In the genomic region with DNA sequence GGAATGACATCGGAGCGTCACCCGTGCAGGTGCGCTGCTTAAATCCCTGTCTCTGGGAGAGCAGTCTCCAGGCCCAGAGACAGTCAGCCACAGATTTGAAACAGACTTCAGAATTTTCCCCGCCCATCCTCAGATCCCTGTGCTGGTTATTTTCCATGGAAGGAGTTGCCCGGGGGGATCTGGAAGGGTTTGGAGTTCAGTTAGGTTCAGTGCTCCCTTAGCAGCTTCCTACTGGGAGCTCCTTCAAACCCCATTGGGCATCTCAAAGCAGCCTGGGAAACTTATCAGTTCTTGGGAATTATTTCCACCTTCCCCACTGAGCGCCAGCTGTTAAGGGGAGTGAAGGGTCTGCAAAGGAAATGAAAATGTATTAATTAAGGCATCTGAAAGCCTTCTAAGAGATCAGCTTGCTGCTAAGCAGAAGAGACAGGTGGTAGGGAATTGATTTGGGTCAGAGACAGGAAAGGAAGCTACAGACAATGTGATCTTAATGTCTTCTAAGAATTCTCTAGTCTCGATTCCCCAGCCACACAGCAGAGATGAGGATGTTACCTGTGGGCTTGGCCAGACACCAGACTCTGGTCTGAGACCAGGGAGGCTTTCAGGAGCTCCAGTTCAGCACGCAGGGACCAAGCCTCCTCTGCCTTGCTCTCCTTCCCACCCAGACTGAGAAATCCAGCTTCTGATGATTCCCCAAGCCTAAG, we compare ENCODE assay signal across 22 cellular contexts.
A peak's percentile ranks its signal among the peaks of the same experiment; 100 is the strongest.
DNase-seq lines count a peak whose midpoint lies in the region; ATAC-seq and TF ChIP-seq lines count a peak whose summit lies in the region.
"Had no signal": no experiment of that assay in that cellular context is flagged by ENCODE, and none has a peak within 500 bp of the region (broad histone marks: within the 10 kb centered on the region; RNA-seq: fewer than 3 reads in every experiment).

No MANE protein-coding gene starts in this region.

- no peaks in the 10 kb centered on the region for H3K79me1 ChIP-seq in trophoblast cell (ENCODE audit: low read length)

- H3K36me3 ChIP-seq in Panc1 (ENCODE audit: control insufficient read depth, insufficient read depth, low read length) (no peaks in the 10 kb centered on the region), trophoblast cell (ENCODE audit: control insufficient read depth in 1 of 2, insufficient read depth in 2 of 2, low read length in 2 of 2) (no peaks in the 10 kb centered on the region)
- H3K36me3 ChIP-seq: cardiac muscle cell had no signal

- TF ChIP-seq CTCF in Panc1 (IDR thresholded peaks at IDR 0.05) = no peak

- H2BK5ac ChIP-seq in trophoblast cell (ENCODE audit: low read depth, low read length, poor library complexity) = no peak overlapping the region

- no peak overlapping the region for H4K91ac ChIP-seq in trophoblast cell (ENCODE audit: low read depth, low read length)

- H2AFZ ChIP-seq in trophoblast cell (ENCODE audit: insufficient read depth, low read length, poor library complexity) = no peak overlapping the region

- H3K4me1 ChIP-seq in Panc1 (ENCODE audit: control insufficient read depth, insufficient read depth, low read length) = no peaks in the 10 kb centered on the region
- H3K4me1 ChIP-seq in trophoblast cell (ENCODE audit: control insufficient read depth in 1 of 2, insufficient read depth in 2 of 2, low read length in 2 of 2) = peaks cover 11% of the 10 kb centered on the region in 2 experiments

- ATAC-seq in GM21390 (IDR thresholded peaks at IDR 0.05; ENCODE audit: unreplicated experiment) (peak; percentile 77), HG03159 (IDR thresholded peaks at IDR 0.05; ENCODE audit: unreplicated experiment) (peak; percentile 43), Panc1 (peak; percentile 37; the same call in 1 of the 2 replicates), HG03039 (IDR thresholded peaks at IDR 0.05; ENCODE audit: unreplicated experiment) (no peak)
- ATAC-seq: activated CD8-positive, alpha-beta memory T cell treated with anti-CD3 and anti-CD28 coated beads, Interleukin-2, amount 10 ng/mL, durations not matched to agents 7 days and 5 days; HCT116; PC-3; sciatic nerve; stimulated activated naive CD8-positive, alpha-beta T cell treated with anti-CD3 and anti-CD28 coated beads, Interleukin-15, Interleukin-2, amounts not matched to agents 100 U/mL and 50 U/mL, for 24 hours had no signal

- intact Hi-C loops in Panc1 (cut with micrococcal nuclease; ENCODE audit: unreplicated experiment) = no loop called here

- no CpG with 5 or more reads among the region's 9 CpGs for WGBS in trophoblast cell (ENCODE audit: extremely low coverage, insufficient coverage, insufficient read length)

- H3K9ac ChIP-seq in trophoblast cell (ENCODE audit: low read length) = no peak overlapping the region

- in situ Hi-C loops in Panc1 (cut with HindIII; ENCODE audit: low pct_unique_long_range_greater_than_20kb, low sequenced_read_pairs) = no loop called here

- CTCF ChIA-PET in Panc1 (lab: Charles Lee) = interaction anchor here (0.6 kb wide), 1 partner anchor 215 kb away, joined by 3 read pairs; no protein-coding TSS in a partner anchor

- no TSS peak for BruUV-seq in Panc1 (replicated peaks; lab: Mats Ljungman, UMichigan)

- H4K8ac ChIP-seq in trophoblast cell (ENCODE audit: low read depth, low read length) = no peak overlapping the region

- H3K9me3 ChIP-seq in Panc1 (ENCODE audit: control insufficient read depth, insufficient read depth, low read depth, low read length) (no peaks in the 10 kb centered on the region), trophoblast cell (ENCODE audit: insufficient read depth, low read depth, low read length) (no peaks in the 10 kb centered on the region)

- H2BK120ac ChIP-seq in trophoblast cell (ENCODE audit: insufficient read depth, low read length, poor library complexity) = no peak overlapping the region

- peak overlapping the region; percentile 25 for H2BK12ac ChIP-seq in trophoblast cell (ENCODE audit: low read length)

- no peak overlapping the region for H2AK5ac ChIP-seq in trophoblast cell (ENCODE audit: low read length)

- POLR2A ChIA-PET in Panc1 (lab: Charles Lee) = no interaction called here

- H3K23ac ChIP-seq in trophoblast cell (ENCODE audit: low read length) = no peak overlapping the region

- peaks cover 16% of the 10 kb centered on the region; the same call in 1 of the 2 replicates for H3K27me3 ChIP-seq in Panc1 (ENCODE audit: control insufficient read depth, insufficient read depth, low read length)
- no peaks in the 10 kb centered on the region for H3K27me3 ChIP-seq in trophoblast cell (ENCODE audit: insufficient read depth, low read length)

- H3K27ac ChIP-seq in Panc1 (ENCODE audit: low read length) (no peak overlapping the region), trophoblast cell (ENCODE audit: low read depth, low read length) (no peak overlapping the region)
- H3K27ac ChIP-seq: cardiac muscle cell, VCaP had no signal

- H3K18ac ChIP-seq in trophoblast cell (ENCODE audit: low read length) = no peak overlapping the region

- no peak overlapping the region for H3K4me3 ChIP-seq in Panc1 (ENCODE audit: low read depth in 2 of 2, low read length in 2 of 2)
- no peak overlapping the region for H3K4me3 ChIP-seq in trophoblast cell (ENCODE audit: low read depth, low read length)
- H3K4me3 ChIP-seq: cardiac muscle cell, lung had no signal

- H3K4me2 ChIP-seq in trophoblast cell (ENCODE audit: low read length) = no peak overlapping the region

- no peak for DNase-seq in Panc1 (ENCODE audit: low read depth, low spot score)
- peak in 1 of 2 donors; percentile 16 for DNase-seq in trophoblast cell
- no peak for DNase-seq in NCI-H1092 (lab: John Stamatoyannopoulos, UW)
- DNase-seq in HuH-7.5 (ENCODE audit: low spot score) = no peak
- DNase-seq: activated CD4-positive, alpha-beta T cell treated with anti-CD3 and anti-CD28 coated beads, Interleukin-2, amount 10 ng/mL, durations not matched to agents 7 days and 5 days; activated CD8-positive, alpha-beta memory T cell treated with anti-CD3 and anti-CD28 coated beads, Interleukin-2, amount 10 ng/mL, durations not matched to agents 7 days and 5 days; activated naive CD4-positive, alpha-beta T cell treated with anti-CD3 and anti-CD28 coated beads, Interleukin-2, amount 50 U/mL, for 16 hours; amygdala; Kasumi-1; NCI-H1048; NCI-H187 treated with DMSO at 0.1 percent for 48 hours; PC-3; SHP77; stimulated activated naive CD8-positive, alpha-beta T cell treated with anti-CD3 and anti-CD28 coated beads, Interleukin-15, Interleukin-2, amounts not matched to agents 100 U/mL and 50 U/mL, for 24 hours had no signal

- no peak overlapping the region for H3K4ac ChIP-seq in trophoblast cell (ENCODE audit: low read depth, low read length)

- H3K79me2 ChIP-seq in trophoblast cell (ENCODE audit: control insufficient read depth, insufficient read depth, low read length, poor library complexity) = no peaks in the 10 kb centered on the region

- H3K14ac ChIP-seq in trophoblast cell (ENCODE audit: low read length) = no peak overlapping the region

- no peak overlapping the region for H4K12ac ChIP-seq in trophoblast cell (ENCODE audit: low read depth, low read length)
